Comparison of ENCODE assay signal across 8 cellular contexts in the genomic region with DNA sequence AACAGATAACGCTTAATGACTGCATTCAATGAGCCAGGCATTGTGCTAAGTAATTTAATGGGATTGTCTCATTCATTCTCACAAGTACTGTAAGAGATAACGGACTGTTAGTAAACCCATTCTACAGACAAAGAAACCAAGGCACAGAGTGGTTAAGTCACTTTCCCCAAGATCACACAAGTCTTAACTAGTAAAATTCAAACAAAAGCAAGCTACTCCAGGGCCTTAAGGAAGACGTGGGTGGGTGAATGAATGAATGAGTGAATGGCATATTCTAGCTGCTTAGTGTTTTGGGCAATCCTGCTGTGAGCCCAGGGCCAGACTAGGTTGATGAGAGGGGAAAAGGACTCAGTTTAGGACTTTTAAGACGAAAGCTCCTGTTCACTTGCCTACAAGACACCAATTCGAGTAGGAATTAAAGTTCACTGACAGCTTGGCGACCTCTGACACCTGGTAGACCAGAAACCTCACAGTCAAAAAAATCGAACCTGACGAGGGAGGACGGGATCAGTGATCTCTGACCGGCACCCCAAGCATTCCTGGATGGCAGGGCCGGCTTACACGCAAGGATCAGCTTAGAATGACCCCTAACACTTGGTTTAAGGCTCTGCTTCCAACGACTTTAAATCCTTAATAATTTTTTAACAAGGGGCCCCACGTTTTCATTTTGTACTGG. TPM values are rescaled to one million over a fixed set of nuclear protein-coding genes. Genes with fewer than 3 reads are reported as not detected.
DNase-seq lines count a peak whose midpoint lies in the region; ATAC-seq, FAIRE-seq and TF ChIP-seq lines count a peak whose summit lies in the region.

No MANE protein-coding gene starts in this region.

- DNase-seq in CD14-positive monocyte (ENCODE audit: low spot score) (no peak), bronchial epithelial cell (ENCODE audit: low read depth) (peak; percentile 30), foreskin melanocyte (no peak), posterior cingulate gyrus (no peak)

- no peak for TF ChIP-seq CTCF in CD14-positive monocyte (IDR thresholded peaks at IDR 0.05)
- no peak for TF ChIP-seq CTCF in KMS-11 (conservative IDR thresholded peaks at IDR 0.05; ENCODE audit: low read depth, low read length)
- no peak for TF ChIP-seq CTCF in bronchial epithelial cell (IDR thresholded peaks at IDR 0.05; ENCODE audit: insufficient read depth, low read length, severe bottlenecking)

- peaks cover 97% of the 10 kb centered on the region for H3K79me2 ChIP-seq in KMS-11 (ENCODE audit: insufficient read depth, low read depth)

- no peaks in the 10 kb centered on the region for H3K36me3 ChIP-seq in KMS-11 (ENCODE audit: insufficient read depth)
- peaks cover 5% of the 10 kb centered on the region for H3K36me3 ChIP-seq in bronchial epithelial cell (ENCODE audit: control insufficient read depth, insufficient read depth, low read length)
- peaks cover 2 to 5% of the 10 kb centered on the region in 2 donors for H3K36me3 ChIP-seq in muscle layer of duodenum (ENCODE audit: control insufficient read depth in 1 of 2, insufficient read depth in 2 of 2, low read length in 2 of 2)

- H3K27me3 Mint-ChIP-seq in CD14-positive monocyte (ENCODE audit: low read depth in 3 of 3): no peaks in the 10 kb centered on the region

- ATAC-seq in HG03025 (IDR thresholded peaks at IDR 0.05; ENCODE audit: low FRiP score, unreplicated experiment) (no peak), GM21737 (IDR thresholded peaks at IDR 0.05; ENCODE audit: unreplicated experiment) (no peak)

- no peak for FAIRE-seq in bronchial epithelial cell (lab: Jason Lieb, UNC)

- H2AFZ ChIP-seq in KMS-11 (ENCODE audit: low read depth): peak overlapping the region; percentile 70

- no peaks in the 10 kb centered on the region for H3K9me3 Mint-ChIP-seq in CD14-positive monocyte

- H3K4me1 ChIP-seq in KMS-11 (ENCODE audit: low read depth, poor library complexity, severe bottlenecking): peaks cover 26% of the 10 kb centered on the region
- H3K4me1 ChIP-seq in muscle layer of duodenum (ENCODE audit: control insufficient read depth in 1 of 2, insufficient read depth in 2 of 2, low read length in 2 of 2): peaks cover 15 to 35% of the 10 kb centered on the region in 2 donors

- no peaks in the 10 kb centered on the region for H3K27me3 ChIP-seq in KMS-11 (ENCODE audit: insufficient read depth, low read depth)
- no peaks in the 10 kb centered on the region for H3K27me3 ChIP-seq in bronchial epithelial cell (ENCODE audit: control insufficient read depth, insufficient read depth, low read length)
- no peaks in the 10 kb centered on the region for H3K27me3 ChIP-seq in muscle layer of duodenum (ENCODE audit: low read depth, low read length)

- H3K27ac Mint-ChIP-seq in CD14-positive monocyte: peak overlapping the region; percentile 90 to 98 (median 94)

- intact Hi-C loops in CD14-positive monocyte (cut with micrococcal nuclease): loop anchor here in 1 of 2 donors (5.0 kb wide), 1 partner anchor 62 kb away; a partner anchor contains a TSS
- intact Hi-C loops in posterior cingulate gyrus (cut with DNase I): loop anchor here (1.0 to 5.0 kb wide), 2 partner anchors 38 to 62 kb away; a partner anchor contains a TSS

- H3K4me3 ChIP-seq in KMS-11 (IDR thresholded peaks at IDR 0.05; ENCODE audit: insufficient read depth, low read depth, low read length): no peak overlapping the region
- peak overlapping the region; percentile 98 for H3K4me3 ChIP-seq in bronchial epithelial cell (ENCODE audit: low read depth, low read length)
- H3K4me3 ChIP-seq in muscle layer of duodenum (ENCODE audit: low read depth in 1 of 2, low read length in 2 of 2): peak overlapping the region; percentile 98 to 99

- H3K9ac ChIP-seq in KMS-11: peak overlapping the region; percentile 95

- peaks cover 10 to 23% of the 10 kb centered on the region in 2 donors for H3K36me3 Mint-ChIP-seq in CD14-positive monocyte

- H3K27ac ChIP-seq in KMS-11: peak overlapping the region; percentile 89
- peak overlapping the region; percentile 84 for H3K27ac ChIP-seq in muscle layer of duodenum (ENCODE audit: low read length)

- no peaks in the 10 kb centered on the region for H3K9me3 ChIP-seq in muscle layer of duodenum (ENCODE audit: control insufficient read depth in 1 of 2, low read length in 2 of 2)

- peaks cover 2% of the 10 kb centered on the region; the same call in 1 of the 2 replicates for H4K20me1 ChIP-seq in KMS-11 (ENCODE audit: insufficient read depth)

- H3K4me1 Mint-ChIP-seq in CD14-positive monocyte: peaks cover 24% of the 10 kb centered on the region

- H3K4me2 ChIP-seq in KMS-11: peak overlapping the region; percentile 97

- H3K4me3 Mint-ChIP-seq in CD14-positive monocyte: peak overlapping the region; percentile 90 to 93

RNA-seq across cellular contexts. Expression of a gene that starts 0.6 kb away (rescaled TPM):
- polyA plus RNA-seq in CD14-positive monocyte: 10 to 100 TPM; 14.7 to 18.5 TPM
- total RNA-seq in bronchial epithelial cell: 45.8 and 60.8 TPM in 2 replicates

RNA-seq across cellular contexts. Expression of a gene that starts 0.8 kb away (rescaled TPM):
- polyA plus RNA-seq in CD14-positive monocyte: 1 to 10 TPM; 8.4 to 8.7 TPM
- total RNA-seq in bronchial epithelial cell: 26.0 and 55.5 TPM in 2 replicates

RNA-seq across cellular contexts. Expression of a gene that starts 37.8 kb away (rescaled TPM):
- under 1 TPM in 1 of 2 donors, not detected in 1; 0.15 TPM for polyA plus RNA-seq in CD14-positive monocyte
- total RNA-seq in bronchial epithelial cell: 0.26 TPM in 2 replicates

RNA-seq across cellular contexts. Expression of a gene that starts 40.7 kb away (rescaled TPM):
- 10 to 100 TPM; 44.3 to 49.4 TPM for polyA plus RNA-seq in CD14-positive monocyte
- total RNA-seq in bronchial epithelial cell: 66.1 and 97.4 TPM in 2 replicates
